In the genomic region with DNA sequence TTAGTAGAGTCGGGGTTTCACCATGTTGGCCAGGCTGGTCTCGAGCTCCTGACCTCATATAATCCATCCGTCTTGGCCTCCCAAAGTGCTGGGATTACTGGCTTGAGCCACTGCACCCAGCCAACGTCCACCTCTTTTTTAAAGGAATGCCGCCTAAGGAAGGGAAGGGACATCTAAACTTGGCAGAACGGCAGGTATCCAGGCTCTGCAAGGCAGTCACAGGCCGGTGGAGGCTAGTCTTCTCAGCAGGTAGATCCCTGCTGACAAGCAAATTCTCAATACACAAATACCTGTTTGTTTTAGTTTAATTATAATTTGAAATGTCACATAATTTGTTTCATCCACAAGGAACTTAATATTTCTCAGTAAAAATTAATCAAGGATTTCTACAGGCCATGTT, we compare ENCODE assay signal across 29 cellular contexts.
"Had no signal": no experiment of that assay in that cellular context is flagged by ENCODE, and none has a peak within 500 bp of the region (broad histone marks: within the 10 kb centered on the region; RNA-seq: fewer than 3 reads in every experiment).

No MANE protein-coding gene starts in this region.

- H3K4me3 ChIP-seq: neural progenitor cell, ovary, psoas muscle, right lobe of liver, sigmoid colon, suprapubic skin, testis, tibial artery, transverse colon, upper lobe of right lung, uterus had no signal

- H3K4me1 ChIP-seq: neural progenitor cell, parathyroid adenoma, psoas muscle, right lobe of liver, suprapubic skin, testis, tibial artery, transverse colon, upper lobe of right lung, uterus had no signal

- H3K36me3 Mint-ChIP-seq: natural killer cell; neural progenitor cell; stimulated activated effector memory CD8-positive, alpha-beta T cell treated with anti-CD3 and anti-CD28 coated beads, Interleukin-12 subunit alpha, Interleukin-12 subunit beta, amount 100 ng/mL, for 72 hours; type B pancreatic cell had no signal

- H3K27ac Mint-ChIP-seq: natural killer cell; nephron; neural progenitor cell; progenitor cell of endocrine pancreas; stimulated activated effector memory CD8-positive, alpha-beta T cell treated with anti-CD3 and anti-CD28 coated beads, Interleukin-12 subunit alpha, Interleukin-12 subunit beta, amount 100 ng/mL, for 72 hours; stimulated activated naive B cell treated with anti-CD40 and anti-IgM and Interleukin-4, amounts not matched to agents 10 μg/mL and 1 μg/mL and 100 μg/mL, for 72 hours; stimulated activated naive CD8-positive, alpha-beta T cell treated with anti-CD3 and anti-CD28 coated beads, Interleukin-15, Interleukin-2, amounts not matched to agents 100 ng/mL and 50 ng/mL, for 24 hours; type B pancreatic cell had no signal

- H2AFZ ChIP-seq: neural progenitor cell, parathyroid adenoma had no signal

- H3K4me2 ChIP-seq: neural progenitor cell had no signal

- ATAC-seq: natural killer cell; psoas muscle; right cardiac atrium; right lobe of liver; stimulated activated effector memory CD8-positive, alpha-beta T cell treated with anti-CD3 and anti-CD28 coated beads, Interleukin-12 subunit alpha, Interleukin-12 subunit beta, amount 100 ng/mL, for 72 hours; stimulated activated naive B cell treated with anti-CD40 and anti-IgM and Interleukin-4, amounts not matched to agents 10 μg/mL and 1 μg/mL and 100 μg/mL, for 72 hours; upper lobe of right lung had no signal

- H3K9ac ChIP-seq: neural progenitor cell, parathyroid adenoma had no signal

- H3K79me2 ChIP-seq: parathyroid adenoma had no signal

- H3K27ac ChIP-seq: neural progenitor cell, ovary, parathyroid adenoma, psoas muscle, right lobe of liver, sigmoid colon, suprapubic skin, testis, tibial artery, transverse colon, upper lobe of right lung, uterus had no signal

- H3K27me3 Mint-ChIP-seq: progenitor cell of endocrine pancreas; stimulated activated naive B cell treated with anti-CD40 and anti-IgM and Interleukin-4, amounts not matched to agents 10 μg/mL and 1 μg/mL and 100 μg/mL, for 72 hours; stimulated activated naive CD8-positive, alpha-beta T cell treated with anti-CD3 and anti-CD28 coated beads, Interleukin-15, Interleukin-2, amounts not matched to agents 100 ng/mL and 50 ng/mL, for 24 hours; type B pancreatic cell had no signal

- H3K27me3 ChIP-seq: neural progenitor cell, ovary, right lobe of liver, sigmoid colon, suprapubic skin, testis, tibial artery, transverse colon, upper lobe of right lung, uterus had no signal

- H3K36me3 ChIP-seq: neural progenitor cell, ovary, right lobe of liver, sigmoid colon, suprapubic skin, tibial artery, transverse colon, upper lobe of right lung, uterus had no signal

- DNase-seq: natural killer cell; occipital lobe; ovary; posterior cingulate gyrus; psoas muscle; right cardiac atrium; right lobe of liver; sigmoid colon; small intestine; stimulated activated CD4-positive, alpha-beta T cell treated with anti-CD3 and anti-CD28 coated beads, Interleukin-15, amount 100 ng/mL, for 24 hours; stimulated activated CD4-positive, alpha-beta T cell treated with anti-CD3 and anti-CD28 coated beads, Interleukin-2, amount 100 ng/mL, for 24 hours; stimulated activated CD4-positive, alpha-beta T cell treated with anti-CD3 and anti-CD28 coated beads, Interleukin-2, amount 100 ng/mL, for 48 hours; stimulated activated CD4-positive, alpha-beta T cell treated with anti-CD3 and anti-CD28 coated beads, Interleukin-4, amount 100 ng/mL, for 24 hours; stimulated activated naive B cell treated with anti-CD40 and anti-IgM and Interleukin-4, amounts not matched to agents 10 μg/mL and 1 μg/mL and 100 μg/mL, for 72 hours; stimulated activated naive CD4-positive, alpha-beta T cell treated with Interleukin-2 at 50 U/mL for 16 hours; substantia nigra; testis; tibial artery; transverse colon; upper lobe of right lung; uterus had no signal

- H3K4me1 Mint-ChIP-seq: natural killer cell; nephron; neural progenitor cell; stimulated activated effector memory CD8-positive, alpha-beta T cell treated with anti-CD3 and anti-CD28 coated beads, Interleukin-12 subunit alpha, Interleukin-12 subunit beta, amount 100 ng/mL, for 72 hours; stimulated activated naive B cell treated with anti-CD40 and anti-IgM and Interleukin-4, amounts not matched to agents 10 μg/mL and 1 μg/mL and 100 μg/mL, for 72 hours had no signal

- H3K9me3 Mint-ChIP-seq: natural killer cell; nephron; neural progenitor cell; stimulated activated naive B cell treated with anti-CD40 and anti-IgM and Interleukin-4, amounts not matched to agents 10 μg/mL and 1 μg/mL and 100 μg/mL, for 72 hours; type B pancreatic cell had no signal

- H3K4me3 Mint-ChIP-seq: natural killer cell; nephron; neural progenitor cell; stimulated activated effector memory CD8-positive, alpha-beta T cell treated with anti-CD3 and anti-CD28 coated beads, Interleukin-12 subunit alpha, Interleukin-12 subunit beta, amount 100 ng/mL, for 72 hours; stimulated activated naive B cell treated with anti-CD40 and anti-IgM and Interleukin-4, amounts not matched to agents 10 μg/mL and 1 μg/mL and 100 μg/mL, for 72 hours; stimulated activated naive CD8-positive, alpha-beta T cell treated with anti-CD3 and anti-CD28 coated beads, Interleukin-15, Interleukin-2, amounts not matched to agents 100 ng/mL and 50 ng/mL, for 24 hours; type B pancreatic cell had no signal
